Comparison of ENCODE assay signal across 2 cellular contexts in genomic region chr15:75641176-75641498, GRCh38.
TF ChIP-seq lines count a peak whose summit lies in the region.

No MANE protein-coding gene starts in this region.

TF ChIP-seq in GM12878, 131 proteins besides CTCF, POLR2A, EP300 and RAD21:
- TF ChIP-seq BCL3 (IDR thresholded peaks at IDR 0.05; ENCODE audit: borderline replicate concordance, insufficient read depth, low read depth, low read length, poor library complexity, severe bottlenecking) (no peak), PAX8 (IDR thresholded peaks at IDR 0.05) (no peak), IRF5 (IDR thresholded peaks at IDR 0.05; ENCODE audit: borderline replicate concordance) (no peak), NBN (IDR thresholded peaks at IDR 0.05) (0 out of 2 replicates have a peak, but pooled peaks have one; percentile 19), ASH2L (IDR thresholded peaks at IDR 0.05; ENCODE audit: borderline replicate concordance, low read depth) (no peak)
TF ChIP-seq in GM12878: peak in this region for 1.

TF ChIP-seq in neural cell, 6 proteins besides CTCF, POLR2A, EP300 and RAD21:
- no peak for TF ChIP-seq REST (IDR thresholded peaks at IDR 0.05; ENCODE audit: borderline replicate concordance)
- TF ChIP-seq MXI1 (conservative IDR thresholded peaks at IDR 0.05; ENCODE audit: poor library complexity, severe bottlenecking): no peak
- TF ChIP-seq EZH2 (IDR thresholded peaks at IDR 0.05; ENCODE audit: borderline replicate concordance, insufficient read depth, low read length, poor library complexity, severe bottlenecking): no peak
- TF ChIP-seq POLR2AphosphoS5 (IDR thresholded peaks at IDR 0.05): no peak
- no peak for TF ChIP-seq SMC3 (conservative IDR thresholded peaks at IDR 0.05; ENCODE audit: poor library complexity)
- TF ChIP-seq TAF1 (IDR thresholded peaks at IDR 0.05; ENCODE audit: low read depth): no peak
